Comparison of ENCODE assay signal across 24 cellular contexts in genomic region chr19:18898081-18898532, GRCh38. TPM values are rescaled to one million over a fixed set of nuclear protein-coding genes. Genes with fewer than 3 reads are reported as not detected.
DNase-seq lines count a peak whose midpoint lies in the region; ATAC-seq and TF ChIP-seq lines count a peak whose summit lies in the region.
"Had no signal": no experiment of that assay in that cellular context is flagged by ENCODE, and none has a peak within 500 bp of the region (broad histone marks: within the 10 kb centered on the region; RNA-seq: fewer than 3 reads in every experiment).

No MANE protein-coding gene starts in this region.

- H3K4me3 ChIP-seq in dorsolateral prefrontal cortex: no peak overlapping the region
- H3K4me3 ChIP-seq: colonic mucosa, gastrocnemius medialis, skin epidermis, uterus had no signal

- H3K27ac ChIP-seq in dorsolateral prefrontal cortex: peak overlapping the region in 37 of 59 donors; percentile 8 to 99 (median 89)
- H3K27ac ChIP-seq: colonic mucosa, gastrocnemius medialis, skin epidermis, uterus had no signal

- intact Hi-C loops in natural killer cell (cut with micrococcal nuclease): no loop called here
- intact Hi-C loops in dorsolateral prefrontal cortex (cut with DNase I): no loop called here

- peaks cover 7 to 13% of the 10 kb centered on the region in 2 donors for H3K4me1 Mint-ChIP-seq in natural killer cell
- H3K4me1 Mint-ChIP-seq in natural killer cell treated with Interleukin-12 subunit alpha and Interleukin-12 subunit beta and Interleukin-15 and Interleukin-18, amount 100 ng/mL, for 72 hours (ENCODE audit: low read depth in 2 of 2): peaks cover 5 to 8% of the 10 kb centered on the region in 2 donors
- peaks cover 6% of the 10 kb centered on the region for H3K4me1 Mint-ChIP-seq in activated naive CD8-positive, alpha-beta T cell treated with anti-CD3 and anti-CD28 coated beads, Interleukin-2, amount 50 U/mL, for 24 hours

- no peak for DNase-seq in natural killer cell
- DNase-seq in natural killer cell treated with Interleukin-12 subunit alpha and Interleukin-12 subunit beta and Interleukin-15 and Interleukin-18, amount 100 ng/mL, for 72 hours (ENCODE audit: low spot score): no peak
- DNase-seq in dorsolateral prefrontal cortex: no peak
- peak; percentile 23 for DNase-seq in myocyte (ENCODE audit: low read depth)
- DNase-seq in activated T-cell treated with anti-CD3 and anti-CD28 coated beads for 4 hours: no peak
- no peak for DNase-seq in NK-92 treated with Interleukin-12 subunit alpha and Interleukin-12 subunit beta, amount 100 ng/mL, for 24 hours (lab: John Stamatoyannopoulos, UW)
- no peak for DNase-seq in activated naive CD8-positive, alpha-beta T cell treated with anti-CD3 and anti-CD28 coated beads, Interleukin-2, amount 50 U/mL, for 24 hours
- DNase-seq in effector CD8-positive, alpha-beta T cell (lab: John Stamatoyannopoulos, UW): no peak
- DNase-seq: activated T-cell treated with anti-CD3 and anti-CD28 coated beads, Interleukin-2, amount 50 U/mL, for 72 hours; colonic mucosa; GDM1; NCI-H146; NCI-H2171 treated with DMSO at 0.1 percent for 48 hours; NCI-H774; posterior cingulate gyrus; uterus had no signal

- H3K27me3 Mint-ChIP-seq in natural killer cell (ENCODE audit: low read depth in 2 of 2): peaks cover 7 to 21% of the 10 kb centered on the region in 2 donors
- peaks cover 13% of the 10 kb centered on the region in 2 donors for H3K27me3 Mint-ChIP-seq in natural killer cell treated with Interleukin-12 subunit alpha and Interleukin-12 subunit beta and Interleukin-15 and Interleukin-18, amount 100 ng/mL, for 72 hours
- H3K27me3 Mint-ChIP-seq in activated naive CD8-positive, alpha-beta T cell treated with anti-CD3 and anti-CD28 coated beads, Interleukin-2, amount 50 U/mL, for 24 hours: peaks cover 28% of the 10 kb centered on the region

- H3K36me3 Mint-ChIP-seq in natural killer cell: no peaks in the 10 kb centered on the region
- H3K36me3 Mint-ChIP-seq in natural killer cell treated with Interleukin-12 subunit alpha and Interleukin-12 subunit beta and Interleukin-15 and Interleukin-18, amount 100 ng/mL, for 72 hours: no peaks in the 10 kb centered on the region
- no peaks in the 10 kb centered on the region for H3K36me3 Mint-ChIP-seq in activated naive CD8-positive, alpha-beta T cell treated with anti-CD3 and anti-CD28 coated beads, Interleukin-2, amount 50 U/mL, for 24 hours (ENCODE audit: low read depth)
- H3K36me3 Mint-ChIP-seq: activated naive CD4-positive, alpha-beta T cell treated with anti-CD3 and anti-CD28 coated beads, Interleukin-2, amount 50 U/mL, for 72 hours had no signal

- no peak overlapping the region for H3K27ac Mint-ChIP-seq in natural killer cell
- no peak overlapping the region for H3K27ac Mint-ChIP-seq in natural killer cell treated with Interleukin-12 subunit alpha and Interleukin-12 subunit beta and Interleukin-15 and Interleukin-18, amount 100 ng/mL, for 72 hours
- H3K27ac Mint-ChIP-seq in activated naive CD8-positive, alpha-beta T cell treated with anti-CD3 and anti-CD28 coated beads, Interleukin-2, amount 50 U/mL, for 24 hours: no peak overlapping the region
- H3K27ac Mint-ChIP-seq: activated naive CD4-positive, alpha-beta T cell treated with anti-CD3 and anti-CD28 coated beads, Interleukin-2, amount 50 U/mL, for 72 hours; H9 had no signal

- peak overlapping the region; percentile 60 for H3K4me3 Mint-ChIP-seq in natural killer cell
- H3K4me3 Mint-ChIP-seq in natural killer cell treated with Interleukin-12 subunit alpha and Interleukin-12 subunit beta and Interleukin-15 and Interleukin-18, amount 100 ng/mL, for 72 hours: no peak overlapping the region
- no peak overlapping the region for H3K4me3 Mint-ChIP-seq in activated naive CD8-positive, alpha-beta T cell treated with anti-CD3 and anti-CD28 coated beads, Interleukin-2, amount 50 U/mL, for 24 hours

- TF ChIP-seq CTCF in natural killer cell (IDR thresholded peaks at IDR 0.05) (no peak), dorsolateral prefrontal cortex (IDR thresholded peaks at IDR 0.05 in 54 of 56, conservative IDR thresholded peaks at IDR 0.05 in 2 of 56; ENCODE audit: low read depth in 1 of 56, partially characterized antibody in 56 of 56) (no peak)

- ATAC-seq in natural killer cell: no peak
- ATAC-seq in natural killer cell treated with Interleukin-12 subunit alpha and Interleukin-12 subunit beta and Interleukin-15 and Interleukin-18, amount 100 ng/mL, for 72 hours: no peak
- ATAC-seq in activated naive CD8-positive, alpha-beta T cell treated with anti-CD3 and anti-CD28 coated beads, Interleukin-2, amount 50 U/mL, for 24 hours: no peak
- ATAC-seq: activated CD4-positive, CD25-positive, alpha-beta regulatory T cell treated with anti-CD3 and anti-CD28 coated beads, Interleukin-2, amount 50 U/mL, for 24 hours; activated naive CD4-positive, alpha-beta T cell treated with anti-CD3 and anti-CD28 coated beads, Interleukin-2, amount 50 U/mL, for 72 hours; activated T-cell treated with anti-CD3 and anti-CD28 coated beads, Interleukin-2, amount 50 U/mL, for 72 hours; gastrocnemius medialis; Panc1 had no signal

- no peaks in the 10 kb centered on the region for H3K9me3 Mint-ChIP-seq in natural killer cell
- no peaks in the 10 kb centered on the region for H3K9me3 Mint-ChIP-seq in natural killer cell treated with Interleukin-12 subunit alpha and Interleukin-12 subunit beta and Interleukin-15 and Interleukin-18, amount 100 ng/mL, for 72 hours
- H3K9me3 Mint-ChIP-seq in activated naive CD8-positive, alpha-beta T cell treated with anti-CD3 and anti-CD28 coated beads, Interleukin-2, amount 50 U/mL, for 24 hours: no peaks in the 10 kb centered on the region
- H3K9me3 Mint-ChIP-seq: activated naive CD4-positive, alpha-beta T cell treated with anti-CD3 and anti-CD28 coated beads, Interleukin-2, amount 50 U/mL, for 72 hours; activated T-cell treated with anti-CD3 and anti-CD28 coated beads, Interleukin-2, amount 50 U/mL, for 72 hours; H9 had no signal

- peaks cover 0 to 3% (median 0%) of the 10 kb centered on the region in 45 donors for H3K27me3 ChIP-seq in dorsolateral prefrontal cortex
- H3K27me3 ChIP-seq: gastrocnemius medialis had no signal

RNA-seq across cellular contexts. Expression of gene CERS1, which starts 2.1 kb away (rescaled TPM):
- not detected for total RNA-seq in natural killer cell
- total RNA-seq in natural killer cell treated with Interleukin-12 subunit alpha and Interleukin-12 subunit beta and Interleukin-15 and Interleukin-18, amount 100 ng/mL, for 72 hours: not detected
- total RNA-seq in dorsolateral prefrontal cortex: 100 to 1,000 TPM in 106 of 120 experiments, 10 to 100 TPM in 14; 81.6 to 211 (median 120) TPM
- 16.8 and 30.6 TPM in 2 replicates for total RNA-seq in myocyte
- 26.3 TPM for polyA plus RNA-seq in myocyte (2012)
- total RNA-seq: activated T-cell treated with anti-CD3 and anti-CD28 coated beads, Interleukin-2, amount 50 U/mL, for 72 hours; MCF 10A had no signal
- polyA plus RNA-seq: liver had no signal

RNA-seq across cellular contexts. Expression of gene COPE, which starts 21.1 kb away (rescaled TPM):
- 100 to 1,000 TPM; 204 to 228 (median 218) TPM for total RNA-seq in natural killer cell
- 100 to 1,000 TPM; 204 to 275 TPM for total RNA-seq in natural killer cell treated with Interleukin-12 subunit alpha and Interleukin-12 subunit beta and Interleukin-15 and Interleukin-18, amount 100 ng/mL, for 72 hours
- total RNA-seq in dorsolateral prefrontal cortex: 100 to 1,000 TPM; 108 to 189 (median 147) TPM
- 328 and 338 TPM in 2 replicates for total RNA-seq in myocyte
- polyA plus RNA-seq in myocyte (2012): 251 TPM

RNA-seq across cellular contexts. Expression of gene DDX49, which starts 21.4 kb away (rescaled TPM):
- total RNA-seq in natural killer cell (10 to 100 TPM; 59.3 to 66.9 (median 62.9) TPM), dorsolateral prefrontal cortex (10 to 100 TPM; 28.5 to 56.4 (median 38.5) TPM), myocyte (47.1 and 55.0 TPM in 2 replicates)
- total RNA-seq in natural killer cell treated with Interleukin-12 subunit alpha and Interleukin-12 subunit beta and Interleukin-15 and Interleukin-18, amount 100 ng/mL, for 72 hours: 100 to 1,000 TPM in 1 of 2 donors, 10 to 100 TPM in 1; 72.7 to 119 TPM
- 58.1 TPM for polyA plus RNA-seq in myocyte (2012)

RNA-seq across cellular contexts. Expression of gene HOMER3, which starts 42.9 kb away (rescaled TPM):
- total RNA-seq in natural killer cell (1 to 10 TPM in 1 of 3 donors, under 1 TPM in 1, not detected in 1; 0.19 to 4.8 TPM), dorsolateral prefrontal cortex (10 to 100 TPM; 11.7 to 52.8 (median 22.9) TPM), myocyte (203 and 240 TPM in 2 replicates)
- total RNA-seq in natural killer cell treated with Interleukin-12 subunit alpha and Interleukin-12 subunit beta and Interleukin-15 and Interleukin-18, amount 100 ng/mL, for 72 hours: under 1 TPM in 1 of 2 donors, not detected in 1; 0.86 TPM
- polyA plus RNA-seq in myocyte (2012): 139 TPM

Comparison
In these comparisons a context has a peak if more than half of its experiments do, and no peak if none do; other contexts are left out.
1. RNA of gene CERS1, which starts 2.1 kb away (total RNA-seq): 81.6 to 211 TPM in dorsolateral prefrontal cortex and 16.8 to 30.6 TPM in myocyte; not detected in natural killer cell treated with Interleukin-12 subunit alpha and Interleukin-12 subunit beta and Interleukin-15 and Interleukin-18, amount 100 ng/mL, for 72 hours and not detected in natural killer cell; every median in the first group is over 10 times any median in the second.